9 cellular contexts compared by ENCODE assay signal in the genomic region with DNA sequence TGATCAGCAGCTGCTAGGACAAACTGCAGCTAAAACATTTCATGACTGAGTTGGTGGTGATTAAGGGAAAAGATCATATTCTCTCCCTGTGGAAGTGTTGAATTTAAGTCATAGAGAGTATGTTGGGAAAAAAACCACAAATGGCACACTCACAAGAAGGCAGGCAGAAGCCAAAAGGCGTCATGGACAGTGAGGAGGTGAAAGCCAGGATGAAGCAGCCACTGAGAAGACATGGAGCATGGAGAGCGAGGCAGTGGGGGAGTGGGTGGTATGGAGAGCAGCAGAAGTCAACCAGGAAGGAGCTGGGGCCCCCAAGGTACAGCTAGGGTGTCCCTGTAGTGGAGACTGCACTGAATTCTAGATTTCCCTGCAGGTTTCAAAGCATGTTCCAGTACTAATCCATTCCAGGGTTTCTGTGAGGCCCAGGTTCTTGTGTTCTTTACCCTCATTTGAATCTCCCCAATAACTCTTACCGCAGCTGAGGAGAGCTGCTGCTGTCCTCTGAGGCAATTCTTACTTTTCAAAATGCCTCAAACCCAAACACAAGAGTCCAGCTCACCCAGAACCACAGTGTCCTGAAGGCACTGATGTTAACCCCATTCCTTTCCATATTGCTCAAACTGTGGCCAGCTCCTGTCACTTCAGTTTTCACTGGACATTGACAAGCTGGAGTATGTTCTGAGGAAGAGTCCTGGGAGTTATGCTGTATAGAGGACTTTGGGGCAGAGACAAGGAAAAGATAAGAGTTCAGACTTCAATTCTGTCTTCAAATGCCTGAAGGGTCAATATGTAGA.
DNase-seq lines count a peak whose midpoint lies in the region; ATAC-seq, FAIRE-seq and TF ChIP-seq lines count a peak whose summit lies in the region.
"Had no signal": no experiment of that assay in that cellular context is flagged by ENCODE, and none has a peak within 500 bp of the region (broad histone marks: within the 10 kb centered on the region; RNA-seq: fewer than 3 reads in every experiment).

No MANE protein-coding gene starts in this region.

- ATAC-seq in HG02943 (IDR thresholded peaks at IDR 0.05; ENCODE audit: low read depth, unreplicated experiment), result peak; percentile 57
- ATAC-seq in sciatic nerve, result peak; percentile 90
- no peak for ATAC-seq in esophagus mucosa
- ATAC-seq: A549 had no signal

- DNase-seq in NCI-H2171 treated with DMSO at 0.1 percent for 48 hours (lab: John Stamatoyannopoulos, UW) (peak; percentile 28), NCI-H2171 (lab: John Stamatoyannopoulos, UW) (no peak), SW480 (ENCODE audit: low spot score) (peak; percentile 57), sciatic nerve (ENCODE audit: low spot score) (no peak), D721Med (ENCODE audit: insufficient read length, low spot score) (no peak), DMS114 treated with DMSO at 0.1 percent for 48 hours (lab: John Stamatoyannopoulos, UW; ENCODE audit: unreplicated experiment) (no peak)

- no peak for FAIRE-seq in D721Med (lab: Jason Lieb, UNC)
- FAIRE-seq: A549 had no signal

- intact Hi-C loops in sciatic nerve (cut with DNase I), result no loop called here

- no peak for TF ChIP-seq CTCF in D721Med (IDR thresholded peaks at IDR 0.05; ENCODE audit: insufficient read depth, missing control alignments)

Comparison
In these comparisons a context has a peak if more than half of its experiments do, and no peak if none do; other contexts are left out.
1. DNase-seq: peak in NCI-H2171 treated with DMSO at 0.1 percent for 48 hours (single experiment) and SW480 (single experiment); none in NCI-H2171 (single experiment), sciatic nerve (single experiment), D721Med (single experiment) and DMS114 treated with DMSO at 0.1 percent for 48 hours (single experiment).